31 cellular contexts compared by ENCODE assay signal in the genomic region with DNA sequence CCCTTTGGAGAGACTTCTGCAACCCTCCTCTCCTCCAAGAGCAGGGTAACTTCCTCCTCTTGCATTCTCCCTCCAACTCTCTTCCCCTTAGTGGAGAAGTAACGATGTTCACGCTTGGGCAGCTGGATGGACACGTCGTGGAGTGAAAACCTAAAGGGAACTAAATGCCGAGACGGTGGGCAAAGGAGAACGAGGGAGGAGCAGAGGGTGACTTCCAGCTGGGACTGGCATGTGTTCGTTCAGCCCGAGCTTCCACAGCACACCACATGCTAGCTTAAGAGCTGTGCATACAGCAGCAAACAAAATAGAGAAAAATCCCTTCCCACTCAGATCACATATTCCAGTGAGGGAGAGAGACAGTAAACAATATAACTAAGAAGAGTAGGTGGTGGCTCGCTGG.
DNase-seq lines count a peak whose midpoint lies in the region; FAIRE-seq and TF ChIP-seq lines count a peak whose summit lies in the region.
"Had no signal": no experiment of that assay in that cellular context is flagged by ENCODE, and none has a peak within 500 bp of the region (broad histone marks: within the 10 kb centered on the region; RNA-seq: fewer than 3 reads in every experiment).

No MANE protein-coding gene starts in this region.

- intact Hi-C loops in CD14-positive monocyte (cut with micrococcal nuclease), result no loop called here
- intact Hi-C loops in dorsolateral prefrontal cortex (cut with DNase I), result no loop called here

- FAIRE-seq in GM12891 (lab: Jason Lieb, UNC), result no peak
- FAIRE-seq: colon, frontal cortex, RCC 7860 had no signal

- peaks cover 0 to 2% of the 10 kb centered on the region in 2 donors for H3K36me3 Mint-ChIP-seq in CD14-positive monocyte

- H3K4me3 ChIP-seq in dorsolateral prefrontal cortex (peak overlapping the region in 9 of 59 donors; percentile 0 to 27 (median 5)), retinal pigment epithelial cell (ENCODE audit: low read length) (peak overlapping the region; percentile 15)
- H3K4me3 ChIP-seq: BLaER1 treated with 17β-estradiol and CSF1 and Interleukin-3, amounts not matched to agents 10 nM and 100 nM; prostate gland; SJSA1; testis had no signal

- H3K27me3 Mint-ChIP-seq in CD14-positive monocyte (ENCODE audit: low read depth in 3 of 3), result no peaks in the 10 kb centered on the region
- H3K27me3 Mint-ChIP-seq: effector memory CD8-positive, alpha-beta T cell had no signal

- H3K27ac ChIP-seq in dorsolateral prefrontal cortex, result peak overlapping the region in 43 of 59 donors; percentile 0 to 78 (median 51)
- H3K27ac ChIP-seq: BLaER1 treated with 17β-estradiol and CSF1 and Interleukin-3, amounts not matched to agents 10 nM and 100 nM; brain microvascular endothelial cell; neutrophil; prostate gland; SJSA1; WERI-Rb-1 had no signal

- peaks cover 23% of the 10 kb centered on the region for H3K4me1 Mint-ChIP-seq in CD14-positive monocyte

- peak overlapping the region; percentile 21 to 48 for H3K4me3 Mint-ChIP-seq in CD14-positive monocyte
- H3K4me3 Mint-ChIP-seq: effector memory CD8-positive, alpha-beta T cell had no signal

- DNase-seq in CD14-positive monocyte (ENCODE audit: low spot score), result no peak
- DNase-seq in SKM-1 treated with dmso at 0.1 percent for 144 hours (lab: John Stamatoyannopoulos, UW; ENCODE audit: unreplicated experiment), result peak; percentile 33
- no peak for DNase-seq in dorsolateral prefrontal cortex
- no peak for DNase-seq in retinal pigment epithelial cell (ENCODE audit: low read depth)
- DNase-seq in NCI-H1417 (lab: John Stamatoyannopoulos, UW), result no peak
- DNase-seq in foreskin melanocyte, result no peak
- DNase-seq in GM12891 (ENCODE audit: insufficient read length, low spot score), result no peak
- DNase-seq: activated CD4-positive, alpha-beta T cell treated with anti-CD3 and anti-CD28 coated beads for 48 hours; activated gamma-delta T cell treated with Interleukin-2 at 50 U/mL for 16 hours; activated T-cell treated with anti-CD3 and anti-CD28 coated beads, Interleukin-2, amount 50 U/mL, for 1 hour; brain microvascular endothelial cell; COR-L47; DMS79 treated with DMSO at 0.1 percent for 48 hours; effector memory CD8-positive, alpha-beta T cell; hippocampal formation; left colon; mesendoderm; NCI-H2081; NCI-H2227 treated with DMSO at 0.1 percent for 48 hours; NCI-H69; stimulated activated naive CD4-positive, alpha-beta T cell treated with Interleukin-2 at 50 U/mL for 16 hours; T-helper 2 cell; testis; WERI-Rb-1 had no signal

- no peak for TF ChIP-seq CTCF in CD14-positive monocyte (IDR thresholded peaks at IDR 0.05)
- TF ChIP-seq CTCF in dorsolateral prefrontal cortex (IDR thresholded peaks at IDR 0.05 in 54 of 56, conservative IDR thresholded peaks at IDR 0.05 in 2 of 56; ENCODE audit: low read depth in 1 of 56, partially characterized antibody in 56 of 56), result no peak
- no peak for TF ChIP-seq CTCF in retinal pigment epithelial cell (conservative IDR thresholded peaks at IDR 0.05; ENCODE audit: low read depth, low read length)

- no peak for TF ChIP-seq POLR2A in GM12891 (IDR thresholded peaks at IDR 0.05; ENCODE audit: low read depth, low read length)

- no peaks in the 10 kb centered on the region for H3K9me3 Mint-ChIP-seq in CD14-positive monocyte
- H3K9me3 Mint-ChIP-seq: effector memory CD8-positive, alpha-beta T cell had no signal

- no peaks in the 10 kb centered on the region for H3K27me3 ChIP-seq in dorsolateral prefrontal cortex
- H3K27me3 ChIP-seq: BLaER1 treated with 17β-estradiol and CSF1 and Interleukin-3, amounts not matched to agents 10 nM and 100 nM; brain microvascular endothelial cell; neutrophil; SJSA1; testis had no signal

- H3K27ac Mint-ChIP-seq in CD14-positive monocyte, result peak overlapping the region in 4 of 7 donors; percentile 9 to 43 (median 30)

TF ChIP-seq in GM12891, 5 proteins besides CTCF, POLR2A, EP300 and RAD21:
- TF ChIP-seq TAF1 (IDR thresholded peaks at IDR 0.05; ENCODE audit: low read depth, low read length) (no peak), POLR2AphosphoS5 (IDR thresholded peaks at IDR 0.05; ENCODE audit: low read depth, low read length) (no peak)
TF ChIP-seq in GM12891: peak in this region for 0.
